Comparison of ENCODE assay signal across 36 cellular contexts in genomic region chrX:97517763-97518162, GRCh38.
"Had no signal": no experiment of that assay in that cellular context is flagged by ENCODE, and none has a peak within 500 bp of the region (broad histone marks: within the 10 kb centered on the region; RNA-seq: fewer than 3 reads in every experiment).

No MANE protein-coding gene starts in this region.

- H3K4me1 Mint-ChIP-seq: activated B cell treated with CpG ODN at 0.5 μM for 24 hours; activated naive CD4-positive, alpha-beta T cell treated with anti-CD3 and anti-CD28 coated beads, Interleukin-2, amount 50 U/mL, for 24 hours; activated naive CD8-positive, alpha-beta T cell treated with anti-CD3 and anti-CD28 coated beads for 36 hours; activated naive CD8-positive, alpha-beta T cell treated with anti-CD3 and anti-CD28 coated beads, Interleukin-2, amount 50 U/mL, for 24 hours; activated T-helper 17 cell treated with anti-CD3 and anti-CD28 coated beads, Interleukin-2, amount 50 U/mL, for 72 hours; T-helper 17 cell had no signal

- H3K27ac Mint-ChIP-seq: activated B cell treated with CpG ODN at 0.5 μM for 24 hours; activated CD8-positive, alpha-beta T cell treated with anti-CD3 and anti-CD28 coated beads for 36 hours; activated naive CD4-positive, alpha-beta T cell treated with anti-CD3 and anti-CD28 coated beads for 36 hours; activated naive CD4-positive, alpha-beta T cell treated with anti-CD3 and anti-CD28 coated beads, Interleukin-2, amount 50 U/mL, for 24 hours; activated naive CD8-positive, alpha-beta T cell treated with anti-CD3 and anti-CD28 coated beads for 36 hours; activated naive CD8-positive, alpha-beta T cell treated with anti-CD3 and anti-CD28 coated beads, Interleukin-2, amount 50 U/mL, for 24 hours; activated T-helper 17 cell treated with anti-CD3 and anti-CD28 coated beads, Interleukin-2, amount 50 U/mL, for 72 hours; T-helper 17 cell; T-helper 2 cell treated with Interferon-gamma antibody and Interleukin-4, amounts not matched to agents 5 μg/mL and 100 μg/mL, for 36 hours had no signal

- FAIRE-seq: endometrium, endothelial cell of umbilical vein had no signal

- H3K27me3 Mint-ChIP-seq: activated B cell treated with CpG ODN at 0.5 μM for 24 hours; activated CD8-positive, alpha-beta T cell treated with anti-CD3 and anti-CD28 coated beads for 36 hours; activated naive CD4-positive, alpha-beta T cell treated with anti-CD3 and anti-CD28 coated beads, Interleukin-2, amount 50 U/mL, for 24 hours; activated naive CD8-positive, alpha-beta T cell treated with anti-CD3 and anti-CD28 coated beads for 36 hours; activated naive CD8-positive, alpha-beta T cell treated with anti-CD3 and anti-CD28 coated beads, Interleukin-2, amount 50 U/mL, for 24 hours; activated T-helper 17 cell treated with anti-CD3 and anti-CD28 coated beads, Interleukin-2, amount 50 U/mL, for 72 hours; T-helper 17 cell had no signal

- ATAC-seq: activated CD4-positive, CD25-positive, alpha-beta regulatory T cell treated with anti-CD3 and anti-CD28 coated beads, Interleukin-2, amount 50 U/mL, for 24 hours; activated CD8-positive, alpha-beta T cell treated with anti-CD3 and anti-CD28 coated beads for 36 hours; activated naive CD8-positive, alpha-beta T cell treated with anti-CD3 and anti-CD28 coated beads, Interleukin-2, amount 50 U/mL, for 24 hours; activated T-cell treated with anti-CD3 and anti-CD28 coated beads, Interleukin-2, amount 50 U/mL, for 4 hours; activated T-helper 17 cell treated with anti-CD3 and anti-CD28 coated beads, Interleukin-2, amount 50 U/mL, for 72 hours; body of pancreas; esophagus mucosa; gastrocnemius medialis; heart left ventricle; T-helper 17 cell had no signal

- H3K27me3 ChIP-seq: adrenal gland, body of pancreas, cardiac muscle cell, colonic mucosa, gastrocnemius medialis, heart left ventricle had no signal

- H3K9me3 Mint-ChIP-seq: activated B cell treated with CpG ODN at 0.5 μM for 24 hours; activated CD8-positive, alpha-beta T cell treated with anti-CD3 and anti-CD28 coated beads for 36 hours; activated naive CD4-positive, alpha-beta T cell treated with anti-CD3 and anti-CD28 coated beads for 36 hours; activated naive CD4-positive, alpha-beta T cell treated with anti-CD3 and anti-CD28 coated beads, Interleukin-2, amount 50 U/mL, for 24 hours; activated naive CD8-positive, alpha-beta T cell treated with anti-CD3 and anti-CD28 coated beads for 36 hours; activated naive CD8-positive, alpha-beta T cell treated with anti-CD3 and anti-CD28 coated beads, Interleukin-2, amount 50 U/mL, for 24 hours; activated T-cell treated with anti-CD3 and anti-CD28 coated beads, Interleukin-2, amount 50 U/mL, for 4 hours; activated T-helper 17 cell treated with anti-CD3 and anti-CD28 coated beads, Interleukin-2, amount 50 U/mL, for 72 hours; T-helper 2 cell treated with Interferon-gamma antibody and Interleukin-4, amounts not matched to agents 5 μg/mL and 100 μg/mL, for 36 hours had no signal

- DNase-seq: activated B cell treated with CpG ODN at 0.5 μM for 24 hours; activated CD4-positive, alpha-beta T cell treated with anti-CD3 and anti-CD28 coated beads for 48 hours; activated CD4-positive, alpha-beta T cell treated with anti-CD3 and anti-CD28 coated beads, Interleukin-2, amount 50 U/mL, for 1 hour; activated CD4-positive, alpha-beta T cell treated with anti-CD3 and anti-CD28 coated beads, Interleukin-2, amount 50 U/mL, for 48 hours; activated CD8-positive, alpha-beta memory T cell treated with anti-CD3 and anti-CD28 coated beads for 24 hours; activated CD8-positive, alpha-beta T cell treated with anti-CD3 and anti-CD28 coated beads for 36 hours; activated effector memory CD4-positive, alpha-beta T cell treated with Interleukin-2 at 50 U/mL for 16 hours; activated gamma-delta T cell treated with Interleukin-2 at 50 U/mL for 16 hours; activated naive CD4-positive, alpha-beta T cell treated with anti-CD3 and anti-CD28 coated beads for 36 hours; activated naive CD8-positive, alpha-beta T cell treated with anti-CD3 and anti-CD28 coated beads for 36 hours; activated naive CD8-positive, alpha-beta T cell treated with anti-CD3 and anti-CD28 coated beads, Interleukin-2, amount 50 U/mL, for 24 hours; activated T-cell treated with anti-CD3 and anti-CD28 coated beads, Interleukin-2, amount 50 U/mL, for 4 hours; adrenal gland; amygdala; aorta; body of pancreas; central memory CD4-positive, alpha-beta T cell; cerebellar nuclear complex; colonic mucosa; effector CD8-positive, alpha-beta T cell; foreskin fibroblast; gastrocnemius medialis; glutamatergic neuron; heart left ventricle; T-helper 1 cell; T-helper 17 cell; T1000; WERI-Rb-1 had no signal

- H3K4me3 Mint-ChIP-seq: activated B cell treated with CpG ODN at 0.5 μM for 24 hours; activated CD8-positive, alpha-beta T cell treated with anti-CD3 and anti-CD28 coated beads for 36 hours; activated naive CD4-positive, alpha-beta T cell treated with anti-CD3 and anti-CD28 coated beads for 36 hours; activated naive CD4-positive, alpha-beta T cell treated with anti-CD3 and anti-CD28 coated beads, Interleukin-2, amount 50 U/mL, for 24 hours; activated naive CD8-positive, alpha-beta T cell treated with anti-CD3 and anti-CD28 coated beads for 36 hours; activated naive CD8-positive, alpha-beta T cell treated with anti-CD3 and anti-CD28 coated beads, Interleukin-2, amount 50 U/mL, for 24 hours; activated T-cell treated with anti-CD3 and anti-CD28 coated beads, Interleukin-2, amount 50 U/mL, for 4 hours; activated T-helper 17 cell treated with anti-CD3 and anti-CD28 coated beads, Interleukin-2, amount 50 U/mL, for 72 hours; T-helper 17 cell; T-helper 2 cell treated with Interferon-gamma antibody and Interleukin-4, amounts not matched to agents 5 μg/mL and 100 μg/mL, for 36 hours had no signal

- H3K27ac ChIP-seq: adrenal gland, body of pancreas, cardiac muscle cell, colonic mucosa, gastrocnemius medialis, heart left ventricle, WERI-Rb-1 had no signal

- H3K36me3 Mint-ChIP-seq: activated naive CD4-positive, alpha-beta T cell treated with anti-CD3 and anti-CD28 coated beads, Interleukin-2, amount 50 U/mL, for 24 hours; activated naive CD8-positive, alpha-beta T cell treated with anti-CD3 and anti-CD28 coated beads for 36 hours had no signal

- H3K4me3 ChIP-seq: adrenal gland, body of pancreas, cardiac muscle cell, colonic mucosa, gastrocnemius medialis, heart left ventricle had no signal

- H3K36me3 ChIP-seq: adrenal gland, cardiac muscle cell, colonic mucosa, gastrocnemius medialis, heart left ventricle had no signal
